Comparison of ENCODE assay signal across 9 cellular contexts in genomic region chr10:88080213-88080612, GRCh38.
DNase-seq lines count a peak whose midpoint lies in the region; ATAC-seq lines count a peak whose summit lies in the region.
"Had no signal": no experiment of that assay in that cellular context is flagged by ENCODE, and none has a peak within 500 bp of the region (broad histone marks: within the 10 kb centered on the region; RNA-seq: fewer than 3 reads in every experiment).

No MANE protein-coding gene starts in this region.

- no peaks in the 10 kb centered on the region for H3K27me3 ChIP-seq in BLaER1 treated with 17β-estradiol and CSF1 and Interleukin-3, amounts not matched to agents 10 nM and 100 nM

- peak; percentile 43 for ATAC-seq in GM19438 (IDR thresholded peaks at IDR 0.05; ENCODE audit: low read depth, unreplicated experiment)
- ATAC-seq in HG03378 (IDR thresholded peaks at IDR 0.05; ENCODE audit: unreplicated experiment) = peak; percentile 54

- H3K4me2 ChIP-seq in BLaER1 treated with 17β-estradiol and CSF1 and Interleukin-3, amounts not matched to agents 10 nM and 100 nM = peak overlapping the region in 10 of 11 experiments; percentile 1 to 37 (median 21); a peak in 15 of 22 replicates

- DNase-seq in fibroblast of peridontal ligament (ENCODE audit: extremely low read depth) (peak; percentile 78), DMS114 treated with DMSO at 0.1 percent for 48 hours (lab: John Stamatoyannopoulos, UW; ENCODE audit: unreplicated experiment) (no peak), inferior parietal cortex (ENCODE audit: extremely low spot score) (no peak), NCI-H446 (lab: John Stamatoyannopoulos, UW) (no peak), dedifferentiated amniotic fluid mesenchymal stem cell (ENCODE audit: extremely low spot score) (no peak)
- DNase-seq: SIG-M5 had no signal

- no peak overlapping the region for H3K4me3 ChIP-seq in BLaER1 treated with 17β-estradiol and CSF1 and Interleukin-3, amounts not matched to agents 10 nM and 100 nM

- H3K27ac ChIP-seq in BLaER1 treated with 17β-estradiol and CSF1 and Interleukin-3, amounts not matched to agents 10 nM and 100 nM = no peak overlapping the region

- H3K9me3 ChIP-seq in BLaER1 treated with 17β-estradiol and CSF1 and Interleukin-3, amounts not matched to agents 10 nM and 100 nM (replicated peaks in 1 of 11) = peaks cover 0 to 6% (median 0%) of the 10 kb centered on the region in 11 experiments; a peak in 1 of 22 replicates

- no peaks in the 10 kb centered on the region for H4K20me1 ChIP-seq in BLaER1 treated with 17β-estradiol and CSF1 and Interleukin-3, amounts not matched to agents 10 nM and 100 nM

- H3K9ac ChIP-seq in BLaER1 treated with 17β-estradiol and CSF1 and Interleukin-3, amounts not matched to agents 10 nM and 100 nM = no peak overlapping the region; a peak in 1 of 22 replicates

- no peaks in the 10 kb centered on the region for H3K36me3 ChIP-seq in BLaER1 treated with 17β-estradiol and CSF1 and Interleukin-3, amounts not matched to agents 10 nM and 100 nM

- peaks cover 13 to 33% (median 18%) of the 10 kb centered on the region in 10 experiments; a peak in 17 of 20 replicates for H3K4me1 ChIP-seq in BLaER1 treated with 17β-estradiol and CSF1 and Interleukin-3, amounts not matched to agents 10 nM and 100 nM
